Comparison of ENCODE assay signal across 26 cellular contexts in genomic region chr11:70751142-70751734, GRCh38.
DNase-seq lines count a peak whose midpoint lies in the region; ATAC-seq, FAIRE-seq and TF ChIP-seq lines count a peak whose summit lies in the region.
"Had no signal": no experiment of that assay in that cellular context is flagged by ENCODE, and none has a peak within 500 bp of the region (broad histone marks: within the 10 kb centered on the region; RNA-seq: fewer than 3 reads in every experiment).

No MANE protein-coding gene starts in this region.

- H3K9ac ChIP-seq in K562 (ENCODE audit: insufficient read depth in 1 of 2, low read depth in 2 of 2, low read length in 2 of 2), result no peak overlapping the region
- H3K9ac ChIP-seq: neural progenitor cell had no signal

- TF ChIP-seq CTCF in K562 (IDR thresholded peaks at IDR 0.05 in 2 of 3, conservative IDR thresholded peaks at IDR 0.05 in 1 of 3; ENCODE audit: insufficient read depth in 2 of 3, low read depth in 1 of 3, low read length in 3 of 3), result no peak
- TF ChIP-seq CTCF in testis (IDR thresholded peaks at IDR 0.05), result no peak

- H3K4me2 ChIP-seq in K562 (ENCODE audit: insufficient read depth, low read length), result no peak overlapping the region
- H3K4me2 ChIP-seq: neural progenitor cell had no signal

- H3K27me3 ChIP-seq in K562 (ENCODE audit: control insufficient read depth in 2 of 2, insufficient read depth in 2 of 2, low read length in 2 of 2), result peaks cover 0 to 7% of the 10 kb centered on the region in 2 experiments; a peak in 3 of 5 replicates
- H3K27me3 ChIP-seq in testis, result no peaks in the 10 kb centered on the region
- H3K27me3 ChIP-seq: neural progenitor cell had no signal

- H3K27ac ChIP-seq in K562 (ENCODE audit: extremely low read depth, low read depth, low read length), result no peak overlapping the region
- H3K27ac ChIP-seq in testis, result no peak overlapping the region
- H3K27ac ChIP-seq: dorsolateral prefrontal cortex, neural progenitor cell, sigmoid colon, uterus, WERI-Rb-1 had no signal

- H3K9me3 ChIP-seq in K562 (replicated peaks; ENCODE audit: control insufficient read depth, insufficient read depth, low read depth, low read length) (peaks cover 3% of the 10 kb centered on the region; the same call in 1 of the 2 replicates), testis (no peaks in the 10 kb centered on the region)

- no TSS peak for BruUV-seq in K562 (replicated peaks; lab: Mats Ljungman, UMichigan)

- no peaks in the 10 kb centered on the region for H3K79me2 ChIP-seq in K562 (ENCODE audit: control insufficient read depth, insufficient read depth, low read length)

- H2AFZ ChIP-seq in K562 (ENCODE audit: low read depth, low read length), result no peak overlapping the region
- H2AFZ ChIP-seq: neural progenitor cell had no signal

- no peak for ATAC-seq in K562
- ATAC-seq: activated T-cell treated with anti-CD3 and anti-CD28 coated beads, Interleukin-2, amount 50 U/mL, for 4 hours; CD8-positive, alpha-beta T cell; Right ventricle myocardium inferior; stimulated activated naive B cell treated with anti-CD40 and anti-IgM and Interleukin-4, amounts not matched to agents 10 μg/mL and 1 μg/mL and 100 μg/mL, for 72 hours had no signal

- FAIRE-seq in K562 (lab: Jason Lieb, UNC), result no peak
- FAIRE-seq: endothelial cell of umbilical vein had no signal

- TF ChIP-seq POLR2A in K562 (conservative IDR thresholded peaks at IDR 0.05), result no peak
- no peak for TF ChIP-seq POLR2A in testis (IDR thresholded peaks at IDR 0.05)

- H3K9me1 ChIP-seq in K562 (ENCODE audit: control insufficient read depth, insufficient read depth, low read length), result no peaks in the 10 kb centered on the region

- 0% methylated on average over 4 of the region's 4 CpGs for WGBS in K562 (ENCODE audit: insufficient coverage, low coverage, missing lambda C conversion rate)
- 85 to 88% methylated on average over 4 of the region's 4 CpGs for WGBS in testis, 2 donors

- no peak for TF ChIP-seq RAD21 in K562 (CRISPR knock-in tag; conservative IDR thresholded peaks at IDR 0.05 in 1 of 2, IDR thresholded peaks at IDR 0.05 in 1 of 2)

- TF ChIP-seq EP300 in K562 (IDR thresholded peaks at IDR 0.05; ENCODE audit: low read length), result no peak

- DNase-seq in DMS79 treated with DMSO at 0.1 percent for 48 hours (lab: John Stamatoyannopoulos, UW) (peak; percentile 13), DMS79 (lab: John Stamatoyannopoulos, UW) (no peak), ACHN (peak; percentile 30), M059J (ENCODE audit: low read depth) (peak; percentile 7), K562 (ENCODE audit: extremely low read depth in 1 of 4, low spot score in 3 of 4) (no peak), testis (no peak)
- no peak for DNase-seq in activated CD4-positive, CD25-positive, alpha-beta regulatory T cell (lab: John Stamatoyannopoulos, UW)
- no peak for DNase-seq in stimulated activated naive CD4-positive, alpha-beta T cell treated with Interleukin-2 at 50 U/mL for 16 hours (lab: John Stamatoyannopoulos, UW)
- DNase-seq: activated CD4-positive, alpha-beta T cell treated with anti-CD3 and anti-CD28 coated beads, Interleukin-2, amount 50 U/mL, for 1 hour; activated gamma-delta T cell treated with Interleukin-2 at 50 U/mL for 16 hours; activated T-cell treated with anti-CD3 and anti-CD28 coated beads, Interleukin-2, amount 50 U/mL, for 4 hours; CD8-positive, alpha-beta T cell; DND-41; dorsolateral prefrontal cortex; hypothalamus; immature natural killer cell; NCI-H774; sigmoid colon; stimulated activated CD4-positive, alpha-beta T cell treated with anti-CD3 and anti-CD28 coated beads, Interleukin-4, amount 100 ng/mL, for 4 hours; stimulated activated naive B cell treated with anti-CD40 and anti-IgM and Interleukin-4, amounts not matched to agents 10 μg/mL and 1 μg/mL and 100 μg/mL, for 72 hours; uterus; WERI-Rb-1 had no signal

- intact Hi-C loops in K562 (cut with micrococcal nuclease) (no loop called here), testis (cut with DNase I; ENCODE audit: low total_unique reads) (loop anchor here (10.0 kb wide), 1 partner anchor 286 kb away; no protein-coding TSS in a partner anchor)

- peaks cover 0 to 9% of the 10 kb centered on the region in 2 experiments; a peak in 1 of 5 replicates for H3K4me1 ChIP-seq in K562 (replicated peaks in 1 of 2; ENCODE audit: control insufficient read depth in 2 of 2, insufficient read depth in 2 of 2, low read length in 2 of 2)
- no peaks in the 10 kb centered on the region for H3K4me1 ChIP-seq in testis
- H3K4me1 ChIP-seq: HAP-1 had no signal

- in situ Hi-C loops in ACHN (cut with HindIII; ENCODE audit: low pct_ligation_motif_present, low pct_unique_long_range_greater_than_20kb, low sequenced_read_pairs) (no loop called here), K562 (cut with MboI) (no loop called here)

- H3K4me3 ChIP-seq in K562 (no peak overlapping the region), testis (no peak overlapping the region)
- H3K4me3 ChIP-seq: dorsolateral prefrontal cortex, HAP-1, neural progenitor cell, sigmoid colon, uterus had no signal

- POLR2A ChIA-PET in K562 (lab: Yijun Ruan, JAX), result no interaction called here

- CTCF ChIA-PET in K562 (lab: Yijun Ruan, JAX; ENCODE audit: low intra/inter-chr PET ratio), result no interaction called here

- H4K20me1 ChIP-seq in K562 (replicated peaks; ENCODE audit: control insufficient read depth, insufficient read depth, low read length), result no peaks in the 10 kb centered on the region

- H3K36me3 ChIP-seq in K562 (ENCODE audit: control insufficient read depth, insufficient read depth, low read length) (no peaks in the 10 kb centered on the region), testis (ENCODE audit: low read depth, missing control alignments) (no peaks in the 10 kb centered on the region)
- H3K36me3 ChIP-seq: HAP-1, sigmoid colon, uterus, WERI-Rb-1 had no signal

TF ChIP-seq in K562, 482 proteins besides CTCF, POLR2A, EP300 and RAD21 (continues in another document):
- TF ChIP-seq KAT2B (IDR thresholded peaks at IDR 0.05; ENCODE audit: low read depth, low read length), result no peak
- TF ChIP-seq ZNF280A (IDR thresholded peaks at IDR 0.05; ENCODE audit: low read depth, partially characterized antibody), result peak; percentile 91
- 0 out of 2 replicates have a peak, but pooled peaks have one; percentile 60 for TF ChIP-seq ZNF280B (CRISPR knock-in tag; IDR thresholded peaks at IDR 0.05)
- TF ChIP-seq TRIM28 (IDR thresholded peaks at IDR 0.05), result peak; percentile 92
- no peak for TF ChIP-seq ZNF740 (CRISPR knock-in tag; IDR thresholded peaks at IDR 0.05)
- TF ChIP-seq ZNF740 (tag; IDR thresholded peaks at IDR 0.05), result no peak
- TF ChIP-seq CREB1 (IDR thresholded peaks at IDR 0.05), result no peak
- TF ChIP-seq CREB1 (CRISPR knock-in tag; IDR thresholded peaks at IDR 0.05), result no peak
- TF ChIP-seq ZFP1 (CRISPR knock-in tag; IDR thresholded peaks at IDR 0.05), result peak; percentile 87
- TF ChIP-seq ETV6 (IDR thresholded peaks at IDR 0.05; ENCODE audit: borderline replicate concordance in 1 of 2, low read depth in 2 of 2, low read length in 1 of 2), result no peak
- no peak for TF ChIP-seq ETV6 (CRISPR knock-in tag; IDR thresholded peaks at IDR 0.05; ENCODE audit: borderline replicate concordance)
- no peak for TF ChIP-seq HNRNPL (IDR thresholded peaks at IDR 0.05; ENCODE audit: low read depth, low read length)
- TF ChIP-seq TGIF2 (CRISPR knock-in tag; IDR thresholded peaks at IDR 0.05), result no peak
- TF ChIP-seq TRIM24 (IDR thresholded peaks at IDR 0.05), result peak in 1 of 2 experiments; percentile 57; a peak in 2 of 4 replicates
- TF ChIP-seq RB1 (IDR thresholded peaks at IDR 0.05; ENCODE audit: low read depth), result no peak
- no peak for TF ChIP-seq SRSF1 (IDR thresholded peaks at IDR 0.05; ENCODE audit: low read depth, low read length)
- 0 out of 2 replicates have a peak, but pooled peaks have one; percentile 10 for TF ChIP-seq MAFF (IDR thresholded peaks at IDR 0.05; ENCODE audit: low read length)
- peak in 1 of 2 experiments; percentile 97; a peak in 2 of 3 replicates for TF ChIP-seq CBX3 (IDR thresholded peaks at IDR 0.05; ENCODE audit: borderline replicate concordance in 1 of 2, low read length in 2 of 2)
- 0 out of 2 replicates have a peak, but pooled peaks have one; percentile 36 for TF ChIP-seq ZEB2 (IDR thresholded peaks at IDR 0.05)

Comparison
In these comparisons a context has a peak if more than half of its experiments do, and no peak if none do; other contexts are left out.
1. DNase-seq: peak in DMS79 treated with DMSO at 0.1 percent for 48 hours (single experiment), ACHN (single experiment) and M059J (single experiment); none in DMS79 (single experiment), K562 (0 of 4), activated CD4-positive, CD25-positive, alpha-beta regulatory T cell (0 of 4), stimulated activated naive CD4-positive, alpha-beta T cell treated with Interleukin-2 at 50 U/mL for 16 hours (single experiment) and testis (single experiment).